Comparison of ENCODE assay signal across 1 cellular context in genomic region chr7:34067406-34067805, GRCh38.
TF ChIP-seq lines count a peak whose summit lies in the region.

No MANE protein-coding gene starts in this region.

TF ChIP-seq in GM23338, 12 proteins besides CTCF, POLR2A, EP300 and RAD21 (continued from another document):
- no peak for TF ChIP-seq EZH2 (IDR thresholded peaks at IDR 0.05; ENCODE audit: low read depth, unreplicated experiment)
- no peak for TF ChIP-seq ZNF331 (CRISPR knock-in tag; IDR thresholded peaks at IDR 0.05; ENCODE audit: low read depth)
